3 cellular contexts compared by ENCODE assay signal in genomic region chrX:153110735-153111134, GRCh38. TPM values are rescaled to one million over a fixed set of nuclear protein-coding genes. Genes with fewer than 3 reads are reported as not detected.
"Had no signal": no experiment of that assay in that cellular context is flagged by ENCODE, and none has a peak within 500 bp of the region (broad histone marks: within the 10 kb centered on the region; RNA-seq: fewer than 3 reads in every experiment).

No MANE protein-coding gene starts in this region.

RNA-seq across cellular contexts. Expression of gene PNMA6A, which starts 38.5 kb away (rescaled TPM):
- polyA plus RNA-seq: naive thymus-derived CD8-positive, alpha-beta T cell had no signal

RNA-seq across cellular contexts. Expression of gene PNMA3, which starts 54.5 kb away (rescaled TPM):
- total RNA-seq: osteoblast, osteocyte had no signal
